In genomic region chr10:59793924-59794323, GRCh38 we compare ENCODE assay signal across 25 cellular contexts. TPM values are rescaled to one million over a fixed set of nuclear protein-coding genes. Genes with fewer than 3 reads are reported as not detected.
DNase-seq lines count a peak whose midpoint lies in the region; ATAC-seq, FAIRE-seq and TF ChIP-seq lines count a peak whose summit lies in the region.
"Had no signal": no experiment of that assay in that cellular context is flagged by ENCODE, and none has a peak within 500 bp of the region (broad histone marks: within the 10 kb centered on the region; RNA-seq: fewer than 3 reads in every experiment).

No MANE protein-coding gene starts in this region.

- TF ChIP-seq POLR2A in uterus (IDR thresholded peaks at IDR 0.05) (no peak), gastrocnemius medialis (IDR thresholded peaks at IDR 0.05) (no peak)

- H4K20me1 ChIP-seq in SK-N-SH (ENCODE audit: insufficient read depth) = no peaks in the 10 kb centered on the region

- DNase-seq in SK-N-SH = no peak
- DNase-seq in kidney tubule cell (ENCODE audit: low spot score) = peak; percentile 69
- no peak for DNase-seq in uterus
- no peak for DNase-seq in gastrocnemius medialis
- no peak for DNase-seq in hypothalamus (lab: John Stamatoyannopoulos, UW)
- DNase-seq: activated naive CD4-positive, alpha-beta T cell treated with anti-CD3 and anti-CD28 coated beads, Interleukin-2, amount 50 U/mL, for 16 hours; aorta; CD8-positive, alpha-beta T cell; cerebellar nuclear complex; effector memory CD4-positive, alpha-beta T cell; GDM1; KBM-7; left cardiac atrium; NCI-H1436 treated with DMSO at 0.1 percent for 48 hours; NCI-H526; psoas muscle; stimulated activated CD4-positive, alpha-beta T cell treated with anti-CD3 and anti-CD28 coated beads, Interleukin-2, amount 100 ng/mL, for 48 hours had no signal

- H3F3A ChIP-seq in SK-N-SH (replicated peaks; ENCODE audit: insufficient read depth) = peaks cover 3% of the 10 kb centered on the region

- TF ChIP-seq CTCF in SK-N-SH (IDR thresholded peaks at IDR 0.05) (no peak), uterus (IDR thresholded peaks at IDR 0.05) (no peak), gastrocnemius medialis (IDR thresholded peaks at IDR 0.05 in 4 of 5, conservative IDR thresholded peaks at IDR 0.05 in 1 of 5) (no peak)

- FAIRE-seq in endometrium (lab: Jason Lieb, UNC) = peak; percentile 84
- FAIRE-seq: A204.1 had no signal

- H3K4me3 ChIP-seq in SK-N-SH (ENCODE audit: low read depth in 2 of 2, low read length in 1 of 2) (no peak overlapping the region), uterus (no peak overlapping the region), gastrocnemius medialis (no peak overlapping the region)
- H3K4me3 ChIP-seq: psoas muscle, suprapubic skin had no signal

- H3K27ac ChIP-seq in SK-N-SH (ENCODE audit: low read depth in 2 of 2, low read length in 1 of 2) (no peak overlapping the region), uterus (peak overlapping the region; percentile 34 to 85), gastrocnemius medialis (no peak overlapping the region)
- H3K27ac ChIP-seq: psoas muscle, suprapubic skin had no signal

- no peak overlapping the region for H3K9ac ChIP-seq in SK-N-SH

- no peaks in the 10 kb centered on the region for H3K4me1 ChIP-seq in SK-N-SH (ENCODE audit: control insufficient read depth in 1 of 2, insufficient read depth in 2 of 2, low read depth in 1 of 2, low read length in 1 of 2)
- peaks cover 0 to 23% of the 10 kb centered on the region in 2 donors for H3K4me1 ChIP-seq in uterus
- H3K4me1 ChIP-seq in gastrocnemius medialis = peaks cover 0 to 11% of the 10 kb centered on the region in 2 donors
- H3K4me1 ChIP-seq: suprapubic skin had no signal

- H3K9me3 ChIP-seq in SK-N-SH (no peaks in the 10 kb centered on the region), uterus (no peaks in the 10 kb centered on the region), gastrocnemius medialis (no peaks in the 10 kb centered on the region)
- H3K9me3 ChIP-seq: psoas muscle, suprapubic skin had no signal

- TF ChIP-seq RAD21 in SK-N-SH (IDR thresholded peaks at IDR 0.05; ENCODE audit: low read length) = no peak

- H2AFZ ChIP-seq in SK-N-SH (ENCODE audit: low read depth) = no peak overlapping the region

- no peak overlapping the region for H3K4me2 ChIP-seq in SK-N-SH

- no peaks in the 10 kb centered on the region for H3K27me3 ChIP-seq in SK-N-SH (ENCODE audit: insufficient read depth)
- H3K27me3 ChIP-seq in uterus = no peaks in the 10 kb centered on the region
- H3K27me3 ChIP-seq in gastrocnemius medialis = no peaks in the 10 kb centered on the region
- H3K27me3 ChIP-seq: suprapubic skin had no signal

- CTCF ChIA-PET in SK-N-SH (lab: Yijun Ruan, JAX) = interaction anchor here (2.3 kb wide), 1 partner anchor 15 kb away, joined by 7 read pairs; no protein-coding TSS in a partner anchor

- in situ Hi-C loops in gastrocnemius medialis (cut with MboI; ENCODE audit: low sequenced_read_pairs in 4 of 4) = no loop called here

- H3K9me2 ChIP-seq in SK-N-SH = no peaks in the 10 kb centered on the region

- intact Hi-C loops in uterus (cut with DNase I; ENCODE audit: low total_unique reads) (no loop called here), gastrocnemius medialis (cut with DNase I; ENCODE audit: low total_unique reads) (no loop called here)

- POLR2A ChIA-PET in SK-N-SH (lab: Yijun Ruan, JAX) = no interaction called here

- ATAC-seq in SK-N-SH treated with all-trans-retinoic acid at 6 μM for 48 hours (peak; percentile 71), HG02763 (IDR thresholded peaks at IDR 0.05; ENCODE audit: unreplicated experiment) (no peak), gastrocnemius medialis (no peak)
- ATAC-seq: CD8-positive, alpha-beta T cell; esophagus mucosa; left cardiac atrium; psoas muscle; stimulated activated effector memory CD8-positive, alpha-beta T cell treated with anti-CD3 and anti-CD28 coated beads, Interleukin-12 subunit alpha, Interleukin-12 subunit beta, amount 100 ng/mL, for 72 hours had no signal

- H3K79me2 ChIP-seq in SK-N-SH (ENCODE audit: insufficient read depth) = no peaks in the 10 kb centered on the region

- H3K36me3 ChIP-seq in SK-N-SH (replicated peaks in 1 of 2; ENCODE audit: control insufficient read depth in 1 of 2, insufficient read depth in 2 of 2, low read length in 1 of 2) = peaks cover 39 to 75% of the 10 kb centered on the region in 2 experiments
- H3K36me3 ChIP-seq in uterus = no peaks in the 10 kb centered on the region
- H3K36me3 ChIP-seq in gastrocnemius medialis = peaks cover 0 to 23% of the 10 kb centered on the region in 2 donors

- 59% methylated on average over 2 of the region's 2 CpGs for WGBS in SK-N-SH (ENCODE audit: low lambda C conversion rate)

- TF ChIP-seq EP300 in SK-N-SH (IDR thresholded peaks at IDR 0.05; ENCODE audit: borderline replicate concordance in 1 of 2, low read depth in 1 of 2, low read length in 1 of 2) = no peak

TF ChIP-seq in SK-N-SH treated with all-trans-retinoic acid at 6 μM for 48 hours, 23 proteins besides CTCF, POLR2A, EP300 and RAD21 (continues in another document):
- TF ChIP-seq ZFP3 (CRISPR knock-in tag; IDR thresholded peaks at IDR 0.05) (no peak), POU6F1 (CRISPR knock-in tag; IDR thresholded peaks at IDR 0.05; ENCODE audit: borderline replicate concordance, low read depth) (no peak), BACH2 (CRISPR knock-in tag; IDR thresholded peaks at IDR 0.05; ENCODE audit: borderline replicate concordance) (no peak)
- TF ChIP-seq, protein P1, sequence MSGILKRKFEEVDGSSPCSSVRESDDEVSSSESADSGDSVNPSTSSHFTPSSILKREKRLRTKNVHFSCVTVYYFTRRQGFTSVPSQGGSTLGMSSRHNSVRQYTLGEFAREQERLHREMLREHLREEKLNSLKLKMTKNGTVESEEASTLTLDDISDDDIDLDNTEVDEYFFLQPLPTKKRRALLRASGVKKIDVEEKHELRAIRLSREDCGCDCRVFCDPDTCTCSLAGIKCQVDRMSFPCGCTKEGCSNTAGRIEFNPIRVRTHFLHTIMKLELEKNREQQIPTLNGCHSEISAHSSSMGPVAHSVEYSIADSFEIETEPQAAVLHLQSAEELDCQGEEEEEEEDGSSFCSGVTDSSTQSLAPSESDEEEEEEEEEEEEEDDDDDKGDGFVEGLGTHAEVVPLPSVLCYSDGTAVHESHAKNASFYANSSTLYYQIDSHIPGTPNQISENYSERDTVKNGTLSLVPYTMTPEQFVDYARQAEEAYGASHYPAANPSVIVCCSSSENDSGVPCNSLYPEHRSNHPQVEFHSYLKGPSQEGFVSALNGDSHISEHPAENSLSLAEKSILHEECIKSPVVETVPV (CRISPR knock-in tag; IDR thresholded peaks at IDR 0.05) = no peak

TF ChIP-seq in SK-N-SH, 30 proteins besides CTCF, POLR2A, EP300 and RAD21:
- no peak for TF ChIP-seq FOSL2 (IDR thresholded peaks at IDR 0.05; ENCODE audit: borderline replicate concordance, low read depth)
- TF ChIP-seq FOXJ3 (CRISPR knock-in tag; IDR thresholded peaks at IDR 0.05) = no peak
- TF ChIP-seq RFX5 (IDR thresholded peaks at IDR 0.05; ENCODE audit: low read length) = no peak
- no peak for TF ChIP-seq SIN3A (IDR thresholded peaks at IDR 0.05; ENCODE audit: borderline replicate concordance, low read depth, low read length)
- TF ChIP-seq PBX3 (IDR thresholded peaks at IDR 0.05) = no peak
- TF ChIP-seq MXI1 (IDR thresholded peaks at IDR 0.05; ENCODE audit: low read depth, low read length) = no peak

RNA-seq across cellular contexts. Expression of gene MRLN, which starts 40.7 kb away (rescaled TPM):
- not detected in 2 replicates for polyA plus RNA-seq in SK-N-SH (2012; rRNA removed)
- not detected in 2 replicates for polyA plus RNA-seq in SK-N-SH (2012; cell fraction: cytosol; rRNA removed)
- 0.19 TPM in 1 of 2 replicates, not detected in the other for polyA plus RNA-seq in SK-N-SH (2012; cell fraction: nucleus; rRNA removed)
- total RNA-seq in uterus (under 1 TPM in 1 of 4 donors, not detected in 3; 0.35 TPM), gastrocnemius medialis (100 to 1,000 TPM in 3 of 4 donors, 10 to 100 TPM in 1; 67.7 to 352 (median 188) TPM)
- total RNA-seq: CD8-positive, alpha-beta T cell; esophagus mucosa; left cardiac atrium; suprapubic skin had no signal
- polyA plus RNA-seq: aorta, urinary bladder had no signal

Comparison
In these comparisons a context has a peak if more than half of its experiments do, and no peak if none do; other contexts are left out.
1. H3K27ac ChIP-seq: peak in uterus (2 of 2); none in SK-N-SH (0 of 2) and gastrocnemius medialis (0 of 4).
2. RNA of gene MRLN, which starts 40.7 kb away (total RNA-seq): 67.7 to 352 TPM in gastrocnemius medialis; 0.35 TPM in uterus; every median in the first group is over 10 times any median in the second.